ENCODE assay signal across 8 cellular contexts in genomic region chr10:18400201-18400910, GRCh38.
DNase-seq lines count a peak whose midpoint lies in the region; ATAC-seq and TF ChIP-seq lines count a peak whose summit lies in the region.

No MANE protein-coding gene starts in this region.

- CTCF ChIA-PET in Calu3 (lab: Charles Lee) = interaction anchor here (0.6 to 0.8 kb wide), 3 partner anchors 14 to 111 kb away, joined by 3 to 8 read pairs (median 3); no protein-coding TSS in a partner anchor

- H3K36me3 ChIP-seq in MG63 = no peaks in the 10 kb centered on the region

- ATAC-seq in GM19397 (IDR thresholded peaks at IDR 0.05; ENCODE audit: unreplicated experiment) (peak; percentile 59), HG02763 (IDR thresholded peaks at IDR 0.05; ENCODE audit: unreplicated experiment) (no peak)

- intact Hi-C loops in Calu3 (cut with micrococcal nuclease; ENCODE audit: unreplicated experiment) = no loop called here

- TF ChIP-seq CTCF in Calu3 (IDR thresholded peaks at IDR 0.05; ENCODE audit: unreplicated experiment) (no peak), brain (conservative IDR thresholded peaks at IDR 0.05) (no peak), nephron (IDR thresholded peaks at IDR 0.05; ENCODE audit: unreplicated experiment in 3 of 3) (no peak)

- peak overlapping the region; percentile 59 for H3K4me3 Mint-ChIP-seq in Calu3 (ENCODE audit: low read depth, unreplicated experiment)
- peak overlapping the region; percentile 83 to 89 (median 86) for H3K4me3 Mint-ChIP-seq in brain
- peak overlapping the region; percentile 79 to 84 (median 79) for H3K4me3 Mint-ChIP-seq in nephron

- H3K9me3 Mint-ChIP-seq in Calu3 (ENCODE audit: low read depth, unreplicated experiment) (no peaks in the 10 kb centered on the region), brain (no peaks in the 10 kb centered on the region), nephron (no peaks in the 10 kb centered on the region)

- H3K36me3 Mint-ChIP-seq in Calu3 (ENCODE audit: insufficient read depth, unreplicated experiment) = no peaks in the 10 kb centered on the region
- no peaks in the 10 kb centered on the region for H3K36me3 Mint-ChIP-seq in brain
- H3K36me3 Mint-ChIP-seq in nephron (ENCODE audit: low read depth) = no peaks in the 10 kb centered on the region

- no peaks in the 10 kb centered on the region for H3K27me3 ChIP-seq in MG63

- peak; percentile 8 for DNase-seq in Calu3
- peak; percentile 13 for DNase-seq in NCI-H2107 (lab: John Stamatoyannopoulos, UW)
- DNase-seq in MG63 = no peak
- DNase-seq in stimulated activated CD4-positive, alpha-beta T cell treated with anti-CD3 and anti-CD28 coated beads, Interleukin-4, amount 100 ng/mL, for 4 hours = no peak

- H3K27ac Mint-ChIP-seq in Calu3 (ENCODE audit: unreplicated experiment) (no peak overlapping the region), brain (peak overlapping the region in 3 of 5 experiments; percentile 58 to 90 (median 59)), nephron (peak overlapping the region in 2 of 3 experiments; percentile 7 to 28)

- BruUV-seq in Calu3 (replicated peaks; lab: Mats Ljungman, UMichigan) = no TSS peak

- H3K9me3 ChIP-seq in MG63 = no peaks in the 10 kb centered on the region

- H3K27me3 Mint-ChIP-seq in Calu3 (ENCODE audit: unreplicated experiment) = peaks cover 22% of the 10 kb centered on the region
- peaks cover 15% of the 10 kb centered on the region for H3K27me3 Mint-ChIP-seq in brain
- peaks cover 27% of the 10 kb centered on the region for H3K27me3 Mint-ChIP-seq in nephron (ENCODE audit: low read depth)

- peaks cover 14% of the 10 kb centered on the region for H3K4me1 Mint-ChIP-seq in Calu3 (ENCODE audit: low read depth, unreplicated experiment)
- H3K4me1 Mint-ChIP-seq in brain = peaks cover 26% of the 10 kb centered on the region
- peaks cover 19% of the 10 kb centered on the region for H3K4me1 Mint-ChIP-seq in nephron

- H3K4me3 ChIP-seq in MG63 = no peak overlapping the region

Comparison
In these comparisons a context has a peak if more than half of its experiments do, and no peak if none do; other contexts are left out.
1. DNase-seq: peak in Calu3 (single experiment) and NCI-H2107 (single experiment); none in MG63 (single experiment) and stimulated activated CD4-positive, alpha-beta T cell treated with anti-CD3 and anti-CD28 coated beads, Interleukin-4, amount 100 ng/mL, for 4 hours (0 of 2).
2. Peak in every context shown above with its lines, with median percentiles within 50 percentile points of each other: H3K4me3 Mint-ChIP-seq.